9 cellular contexts compared by ENCODE assay signal in genomic region chr1:159071970-159072582, GRCh38. TPM values are rescaled to one million over a fixed set of nuclear protein-coding genes. Genes with fewer than 3 reads are reported as not detected.
A peak's percentile ranks its signal among the peaks of the same experiment; 100 is the strongest.
DNase-seq lines count a peak whose midpoint lies in the region; ATAC-seq and TF ChIP-seq lines count a peak whose summit lies in the region.
"Had no signal": no experiment of that assay in that cellular context is flagged by ENCODE, and none has a peak within 500 bp of the region (broad histone marks: within the 10 kb centered on the region; RNA-seq: fewer than 3 reads in every experiment).

No MANE protein-coding gene starts in this region.

- peaks cover 34% of the 10 kb centered on the region for H3K4me1 Mint-ChIP-seq in activated naive CD4-positive, alpha-beta T cell treated with anti-CD3 and anti-CD28 coated beads for 36 hours (ENCODE audit: low read depth)

- no peaks in the 10 kb centered on the region for H3K27me3 ChIP-seq in Karpas-422 (ENCODE audit: low read length)
- no peaks in the 10 kb centered on the region for H3K27me3 ChIP-seq in Peyer's patch

- peak; percentile 81 for DNase-seq in DMS53 (lab: John Stamatoyannopoulos, UW)
- DNase-seq in Karpas-422 = peak; percentile 81
- DNase-seq in Peyer's patch = no peak
- peak; percentile 75 to 78 for DNase-seq in dermis microvascular lymphatic vessel endothelial cell (ENCODE audit: low read depth in 2 of 2)
- DNase-seq in lung microvascular endothelial cell (ENCODE audit: low read depth in 2 of 2) = peak; percentile 77 to 84
- no peak for DNase-seq in activated naive CD4-positive, alpha-beta T cell treated with anti-CD3 and anti-CD28 coated beads for 36 hours

- H3K4me3 Mint-ChIP-seq in activated naive CD4-positive, alpha-beta T cell treated with anti-CD3 and anti-CD28 coated beads for 36 hours = no peak overlapping the region
- H3K4me3 Mint-ChIP-seq: T-cell had no signal

- peak; percentile 30 to 79 (median 74) for TF ChIP-seq CTCF in Peyer's patch (IDR thresholded peaks at IDR 0.05)

- no peaks in the 10 kb centered on the region for H4K20me1 ChIP-seq in Karpas-422 (ENCODE audit: insufficient read depth, low read depth, low read length)

- 0 out of 2 replicates have a peak overlapping the region, but pooled peaks have one; percentile 30 for H2AFZ ChIP-seq in Karpas-422 (ENCODE audit: low read length)

- H3K36me3 ChIP-seq in Karpas-422 (ENCODE audit: insufficient read depth, low read length) (no peaks in the 10 kb centered on the region), Peyer's patch (no peaks in the 10 kb centered on the region)

- no peak overlapping the region for H3K27ac Mint-ChIP-seq in activated naive CD4-positive, alpha-beta T cell treated with anti-CD3 and anti-CD28 coated beads for 36 hours

- H3K36me3 Mint-ChIP-seq in activated naive CD4-positive, alpha-beta T cell treated with anti-CD3 and anti-CD28 coated beads for 36 hours (ENCODE audit: low read depth) = peaks cover 5% of the 10 kb centered on the region

- H3K9ac ChIP-seq in Karpas-422 (ENCODE audit: low read length) = no peak overlapping the region

- H3K4me1 ChIP-seq in Karpas-422 (ENCODE audit: low read length) (peaks cover 51% of the 10 kb centered on the region), Peyer's patch (peaks cover 0 to 11% (median 0%) of the 10 kb centered on the region in 4 donors)

- H3K9me3 Mint-ChIP-seq in activated naive CD4-positive, alpha-beta T cell treated with anti-CD3 and anti-CD28 coated beads for 36 hours = no peaks in the 10 kb centered on the region
- H3K9me3 Mint-ChIP-seq: T-cell had no signal

- H3K27ac ChIP-seq in Karpas-422 (ENCODE audit: low read length) = no peak overlapping the region
- H3K27ac ChIP-seq in Peyer's patch = peak overlapping the region in 1 of 4 donors; percentile 80

- TF ChIP-seq POLR2A in Peyer's patch (IDR thresholded peaks at IDR 0.05) = no peak

- H3K9me3 ChIP-seq in Karpas-422 (ENCODE audit: low read length) (no peaks in the 10 kb centered on the region), Peyer's patch (no peaks in the 10 kb centered on the region)

- H3K4me3 ChIP-seq in Karpas-422 (ENCODE audit: low read length) (no peak overlapping the region), Peyer's patch (no peak overlapping the region)

- CTCF ChIA-PET in activated naive CD4-positive, alpha-beta T cell treated with anti-CD3 and anti-CD28 coated beads for 36 hours (lab: Charles Lee) = interaction anchor here (0.6 to 3.7 kb wide), 19 partner anchors 10 to 868 kb away, joined by 3 to 16 read pairs (median 4); no protein-coding TSS in a partner anchor

- intact Hi-C loops in activated naive CD4-positive, alpha-beta T cell treated with anti-CD3 and anti-CD28 coated beads for 36 hours (cut with micrococcal nuclease) = loop anchor here (1.0 to 10.0 kb wide), 11 partner anchors 74 to 1077 kb away; partner anchors contain the start of gene KIRREL1

- ATAC-seq in GM18867 (IDR thresholded peaks at IDR 0.05; ENCODE audit: unreplicated experiment) (no peak), HG03280 (IDR thresholded peaks at IDR 0.05; ENCODE audit: unreplicated experiment) (no peak)
- ATAC-seq: T-cell had no signal

- H3K27me3 Mint-ChIP-seq in activated naive CD4-positive, alpha-beta T cell treated with anti-CD3 and anti-CD28 coated beads for 36 hours (ENCODE audit: low read depth) = no peaks in the 10 kb centered on the region
- H3K27me3 Mint-ChIP-seq: T-cell had no signal

- no peak overlapping the region for H3K4me2 ChIP-seq in Karpas-422 (ENCODE audit: low read depth, low read length, poor library complexity, severe bottlenecking)

- no peaks in the 10 kb centered on the region for H3K79me2 ChIP-seq in Karpas-422 (ENCODE audit: low read length)

- no peaks in the 10 kb centered on the region for H3K9me2 ChIP-seq in Karpas-422 (replicated peaks; ENCODE audit: insufficient read depth, low read length)

RNA-seq across cellular contexts. Expression of gene AIM2, which starts 4.5 kb away (rescaled TPM):
- 1.7 and 2.1 TPM in 2 replicates for total RNA-seq in Karpas-422 (2014; rRNA removed; shearing (Covaris generic); ENCODE audit: low replicate concordance)
- total RNA-seq in Peyer's patch (100 to 1,000 TPM in 1 of 4 donors, 1 to 10 TPM in 3; 1.5 to 170 (median 6.4) TPM), dermis microvascular lymphatic vessel endothelial cell (not detected in 2 replicates), lung microvascular endothelial cell (not detected in 2 replicates)
- total RNA-seq in activated naive CD4-positive, alpha-beta T cell treated with anti-CD3 and anti-CD28 coated beads for 36 hours = 10 to 100 TPM; 12.2 to 13.7 TPM

Comparison
In these comparisons a context has a peak if more than half of its experiments do, and no peak if none do; other contexts are left out.
1. DNase-seq: peak in DMS53 (single experiment), Karpas-422 (single experiment), dermis microvascular lymphatic vessel endothelial cell (2 of 2) and lung microvascular endothelial cell (2 of 2); none in Peyer's patch (0 of 3) and activated naive CD4-positive, alpha-beta T cell treated with anti-CD3 and anti-CD28 coated beads for 36 hours (single experiment).